In the genomic region with DNA sequence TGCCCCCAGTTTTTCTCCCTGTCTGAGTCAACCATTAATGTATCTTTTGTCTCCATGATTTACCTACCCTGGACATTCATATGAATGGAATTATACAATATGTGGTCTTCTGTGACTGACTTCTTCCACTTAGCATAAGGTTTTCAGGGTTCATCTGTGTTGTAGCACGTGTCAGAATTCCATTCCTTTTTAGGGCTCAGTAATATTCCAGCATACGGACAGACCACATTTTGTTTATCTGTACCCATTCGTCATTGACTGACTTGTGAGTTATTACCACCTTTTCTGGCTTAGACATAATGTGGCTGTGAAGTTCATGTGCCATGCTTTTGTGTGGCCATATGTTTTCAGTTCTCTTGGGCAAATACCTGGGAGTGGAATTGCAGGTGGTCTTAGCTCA, we compare ENCODE assay signal across 21 cellular contexts.
"Had no signal": no experiment of that assay in that cellular context is flagged by ENCODE, and none has a peak within 500 bp of the region (broad histone marks: within the 10 kb centered on the region; RNA-seq: fewer than 3 reads in every experiment).

No MANE protein-coding gene starts in this region.

- H3K36me3 Mint-ChIP-seq: memory B cell; naive B cell; naive thymus-derived CD8-positive, alpha-beta T cell had no signal

- H3K4me3 Mint-ChIP-seq: memory B cell; mesothelial cell of epicardium; naive B cell; naive thymus-derived CD8-positive, alpha-beta T cell had no signal

- H3K27ac ChIP-seq: coronary artery, dorsolateral prefrontal cortex, esophagus muscularis mucosa, foreskin keratinocyte, gastroesophageal sphincter, left lung had no signal

- H3K4me3 ChIP-seq: coronary artery, dorsolateral prefrontal cortex, esophagus muscularis mucosa, gastroesophageal sphincter, heart right ventricle, left lung, lung, mucosa of descending colon had no signal

- H3K9me3 Mint-ChIP-seq: memory B cell; mesothelial cell of epicardium; naive B cell; naive thymus-derived CD8-positive, alpha-beta T cell had no signal

- H3K4me1 Mint-ChIP-seq: memory B cell had no signal

- DNase-seq: dermis blood vessel endothelial cell; dorsolateral prefrontal cortex; effector CD4-positive, alpha-beta T cell; effector memory CD4-positive, alpha-beta T cell; foreskin keratinocyte; head of caudate nucleus; heart right ventricle; hippocampal formation; left lung; left ventricle myocardium superior; mammary epithelial cell; mucosa of descending colon; naive B cell; naive thymus-derived CD8-positive, alpha-beta T cell had no signal

- H3K27me3 ChIP-seq: esophagus muscularis mucosa, foreskin keratinocyte, gastroesophageal sphincter, heart right ventricle had no signal

- ATAC-seq: foreskin keratinocyte; gastroesophageal sphincter; heart right ventricle; left cardiac atrium; left lung; left ventricle myocardium superior; mucosa of descending colon; naive thymus-derived CD8-positive, alpha-beta T cell had no signal

- H3K9me3 ChIP-seq: esophagus muscularis mucosa, gastroesophageal sphincter, heart right ventricle, left lung, mucosa of descending colon had no signal

- H3K36me3 ChIP-seq: left lung had no signal

- H3K27ac Mint-ChIP-seq: memory B cell; mesothelial cell of epicardium; naive B cell; naive thymus-derived CD8-positive, alpha-beta T cell had no signal
